ENCODE assay signal across 8 cellular contexts in genomic region chr14:67674480-67675218, GRCh38. TPM values are rescaled to one million over a fixed set of nuclear protein-coding genes. Genes with fewer than 3 reads are reported as not detected.
DNase-seq lines count a peak whose midpoint lies in the region; ATAC-seq, FAIRE-seq and TF ChIP-seq lines count a peak whose summit lies in the region.

TSS of gene VTI1B (minus strand) at chr14:67674632. CDS start at chr14:67674489, 143 bp downstream.

- peak; percentile 90 for ATAC-seq in HG02678 (IDR thresholded peaks at IDR 0.05; ENCODE audit: unreplicated experiment)

- peak within 1 kb of the TSS; percentile 89 for H4K12ac ChIP-seq in trophoblast cell (ENCODE audit: low read depth, low read length)

- H2BK12ac ChIP-seq in trophoblast cell (ENCODE audit: low read length) = no peak within 1 kb of the TSS

- peak within 1 kb of the TSS; percentile 99 for H2AFZ ChIP-seq in trophoblast cell (ENCODE audit: insufficient read depth, low read length, poor library complexity)

- H2AK5ac ChIP-seq in trophoblast cell (ENCODE audit: low read length) = no peak within 1 kb of the TSS

- H3K4ac ChIP-seq in trophoblast cell (ENCODE audit: low read depth, low read length) = peak within 1 kb of the TSS; percentile 80

- H3K9me3 ChIP-seq in cardiac muscle cell (ENCODE audit: low read depth) (no peaks in the 10 kb centered on the region), trophoblast cell (ENCODE audit: insufficient read depth, low read depth, low read length) (no peaks in the 10 kb centered on the region), transverse colon (no peaks in the 10 kb centered on the region)

- in situ Hi-C loops in transverse colon (cut with MboI; ENCODE audit: low pct_ligation_motif_present in 1 of 4, low pct_unique_long_range_greater_than_20kb in 1 of 4, low sequenced_read_pairs in 3 of 4) = loop anchor here in 1 of 4 donors (10.0 kb wide), 1 partner anchor 50 kb away; no protein-coding TSS in a partner anchor

- H3K14ac ChIP-seq in trophoblast cell (ENCODE audit: low read length) = peak within 1 kb of the TSS; percentile 89

- DNase-seq in GM12891 (ENCODE audit: insufficient read length, low spot score) = peak; percentile 80
- peak; percentile 68 for DNase-seq in NCI-H1105 (lab: John Stamatoyannopoulos, UW)
- peak; percentile 82 for DNase-seq in SW480 (ENCODE audit: low spot score)
- DNase-seq in activated naive CD8-positive, alpha-beta T cell treated with anti-CD3 and anti-CD28 coated beads, Interleukin-2, amount 50 U/mL, for 16 hours (ENCODE audit: low read depth, low spot score) = peak; percentile 47
- DNase-seq in cardiac muscle cell (ENCODE audit: low read depth in 1 of 2, low spot score in 1 of 2) = peak; percentile 83 to 90
- peak; percentile 68 to 84 for DNase-seq in trophoblast cell
- DNase-seq in transverse colon = peak; percentile 79

- H4K8ac ChIP-seq in trophoblast cell (ENCODE audit: low read depth, low read length) = peak within 1 kb of the TSS; percentile 96

- H3K36me3 ChIP-seq in cardiac muscle cell = peaks cover 10% of the 10 kb centered on the region
- peaks cover 10 to 11% of the 10 kb centered on the region in 2 experiments for H3K36me3 ChIP-seq in trophoblast cell (ENCODE audit: control insufficient read depth in 1 of 2, insufficient read depth in 2 of 2, low read length in 2 of 2)
- H3K36me3 ChIP-seq in transverse colon = no peaks in the 10 kb centered on the region

- intact Hi-C loops in transverse colon (cut with DNase I; ENCODE audit: low total_unique reads) = no loop called here

- H3K27ac ChIP-seq in cardiac muscle cell (peak within 1 kb of the TSS; percentile 100), trophoblast cell (ENCODE audit: low read depth, low read length) (peak within 1 kb of the TSS; percentile 93), transverse colon (peak within 1 kb of the TSS; percentile 93 to 99 (median 94))

- H3K4me1 ChIP-seq in cardiac muscle cell (ENCODE audit: low read depth) = peaks cover 9% of the 10 kb centered on the region
- H3K4me1 ChIP-seq in trophoblast cell (ENCODE audit: control insufficient read depth in 1 of 2, insufficient read depth in 2 of 2, low read length in 2 of 2) = peaks cover 0 to 2% of the 10 kb centered on the region in 2 experiments
- peaks cover 7 to 31% (median 23%) of the 10 kb centered on the region in 4 donors for H3K4me1 ChIP-seq in transverse colon

- peaks cover 6% of the 10 kb centered on the region for H3K79me2 ChIP-seq in trophoblast cell (ENCODE audit: control insufficient read depth, insufficient read depth, low read length, poor library complexity)

- H3K27me3 ChIP-seq in cardiac muscle cell (no peaks in the 10 kb centered on the region), trophoblast cell (ENCODE audit: insufficient read depth, low read length) (no peaks in the 10 kb centered on the region), transverse colon (no peaks in the 10 kb centered on the region)

- H3K4me3 ChIP-seq in cardiac muscle cell (peak within 1 kb of the TSS; percentile 89), trophoblast cell (ENCODE audit: low read depth, low read length) (peak within 1 kb of the TSS; percentile 82), transverse colon (peak within 1 kb of the TSS; percentile 78 to 99 (median 98))

- no peak within 1 kb of the TSS for H3K23ac ChIP-seq in trophoblast cell (ENCODE audit: low read length)

- H3K9ac ChIP-seq in trophoblast cell (ENCODE audit: low read length) = peak within 1 kb of the TSS; percentile 99

- TF ChIP-seq POLR2A in GM12891 (IDR thresholded peaks at IDR 0.05; ENCODE audit: low read depth, low read length) (peak; percentile 77), transverse colon (IDR thresholded peaks at IDR 0.05) (peak; percentile 87)

- H4K91ac ChIP-seq in trophoblast cell (ENCODE audit: low read depth, low read length) = peak within 1 kb of the TSS; percentile 94

- WGBS in trophoblast cell (ENCODE audit: extremely low coverage, insufficient coverage, insufficient read length) = no CpG with 5 or more reads among the region's 87 CpGs
- 1% methylated on average over 62 of the region's 87 CpGs; no CpG with 5 or more reads in 1 of the 2 donors for WGBS in transverse colon (ENCODE audit: low coverage in 1 of 2), 2 donors

- H3K18ac ChIP-seq in trophoblast cell (ENCODE audit: low read length) = peak within 1 kb of the TSS; percentile 91

- no peak for TF ChIP-seq EP300 in transverse colon (IDR thresholded peaks at IDR 0.05; ENCODE audit: low read depth)

- H2BK120ac ChIP-seq in trophoblast cell (ENCODE audit: insufficient read depth, low read length, poor library complexity) = peak within 1 kb of the TSS; percentile 87

- H3K4me2 ChIP-seq in trophoblast cell (ENCODE audit: low read length) = peak within 1 kb of the TSS; percentile 67

- H3K79me1 ChIP-seq in trophoblast cell (ENCODE audit: low read length) = peaks cover 6% of the 10 kb centered on the region

- FAIRE-seq in GM12891 (lab: Jason Lieb, UNC) = peak; percentile 94

- peak within 1 kb of the TSS; percentile 92 for H2BK5ac ChIP-seq in trophoblast cell (ENCODE audit: low read depth, low read length, poor library complexity)

- TF ChIP-seq CTCF in cardiac muscle cell (IDR thresholded peaks at IDR 0.05; ENCODE audit: low read depth, low read length) (peak; percentile 36), transverse colon (IDR thresholded peaks at IDR 0.05) (peak in 1 of 5 experiments; percentile 3)

TF ChIP-seq in GM12891, 5 proteins besides CTCF, POLR2A, EP300 and RAD21:
- TF ChIP-seq POLR2AphosphoS5 (IDR thresholded peaks at IDR 0.05; ENCODE audit: low read depth, low read length) = peak; percentile 74
- TF ChIP-seq PAX5 (IDR thresholded peaks at IDR 0.05; ENCODE audit: insufficient read depth, low read length, severe bottlenecking) = no peak
- peak; percentile 51; the same call in 1 of the 2 replicates for TF ChIP-seq POU2F2 (IDR thresholded peaks at IDR 0.05; ENCODE audit: low read depth, low read length)

RNA-seq across cellular contexts. Expression of gene VTI1B, which starts in this region (rescaled TPM):
- polyA plus RNA-seq in GM12891 (2012; ENCODE audit: low read depth, missing spikeins) = 62.5 TPM
- total RNA-seq in cardiac muscle cell = 64.6 and 77.8 TPM in 2 replicates
- polyA plus RNA-seq in cardiac muscle cell = 124 and 136 TPM in 2 replicates
- 67.8 and 70.6 TPM in 2 replicates for polyA plus RNA-seq in trophoblast cell (2013)
- total RNA-seq in transverse colon = 10 to 100 TPM; 59.5 to 74.8 (median 67.5) TPM

Comparison
In these comparisons a context has a peak if more than half of its experiments do, and no peak if none do; other contexts are left out.
1. Peak in every context shown above with its lines: DNase-seq, ATAC-seq, H3K4me3 ChIP-seq and H3K27ac ChIP-seq.